8 cellular contexts compared by ENCODE assay signal in the genomic region with DNA sequence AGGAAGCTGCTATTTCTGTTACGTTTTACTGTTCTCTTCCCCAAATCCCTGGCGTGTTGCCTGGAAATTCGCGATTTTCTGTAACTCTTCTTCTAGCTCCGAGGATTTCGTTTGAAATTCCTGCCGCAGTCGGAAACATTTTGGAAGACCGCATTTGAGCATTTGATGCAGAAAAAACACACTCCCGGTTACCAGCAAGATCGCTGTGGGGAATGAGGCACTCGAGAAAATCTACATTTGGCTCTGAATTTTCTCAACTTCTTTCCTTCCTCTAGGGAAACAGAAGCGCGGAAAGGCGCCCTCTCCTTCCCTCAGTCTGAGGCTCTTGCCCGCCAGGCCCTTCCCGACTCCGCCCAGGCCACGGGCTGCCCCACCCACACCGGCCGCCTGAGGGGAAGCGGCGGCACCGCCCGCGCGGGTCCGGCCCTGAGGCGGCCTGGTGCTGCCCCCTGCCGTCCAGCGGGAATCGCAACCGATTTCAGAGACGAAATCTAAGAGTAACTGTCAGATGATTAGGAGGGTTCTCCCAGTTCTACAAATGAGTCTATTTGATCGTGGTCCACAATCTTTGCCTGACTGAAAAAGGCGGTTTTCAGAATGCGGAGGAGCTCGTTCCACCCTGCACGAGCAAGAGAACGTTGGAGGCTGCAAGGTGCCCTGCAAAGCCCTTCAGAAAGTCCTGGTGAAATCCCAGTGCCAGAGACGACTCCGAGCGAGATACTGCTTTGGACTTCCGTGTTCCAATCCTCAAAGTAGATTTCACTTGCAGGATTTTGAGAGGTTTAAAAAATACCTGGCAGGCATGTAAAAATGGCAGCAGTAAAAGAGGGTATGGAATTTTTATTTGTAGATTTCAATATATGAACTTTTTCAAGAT. TPM values are rescaled to one million over a fixed set of nuclear protein-coding genes. Genes with fewer than 3 reads are reported as not detected.
DNase-seq lines count a peak whose midpoint lies in the region; ATAC-seq, FAIRE-seq and TF ChIP-seq lines count a peak whose summit lies in the region.

No MANE protein-coding gene starts in this region.

- no peaks in the 10 kb centered on the region for H3K36me3 ChIP-seq in keratinocyte (ENCODE audit: control insufficient read depth in 2 of 2, extremely low read depth in 1 of 2, insufficient read depth in 2 of 2, low read length in 2 of 2)

- H3K9me3 ChIP-seq in AG04450 (ENCODE audit: control insufficient read depth, insufficient read depth, low read length) (no peaks in the 10 kb centered on the region), keratinocyte (ENCODE audit: control insufficient read depth, low read depth, low read length) (no peaks in the 10 kb centered on the region)

- peak overlapping the region; percentile 98 for H3K4me2 ChIP-seq in keratinocyte (ENCODE audit: control insufficient read depth, extremely low read depth, insufficient read depth, low read depth, low read length)

- peak; percentile 52 for FAIRE-seq in keratinocyte (lab: Jason Lieb, UNC)

- no peaks in the 10 kb centered on the region for H4K20me1 ChIP-seq in keratinocyte (ENCODE audit: control insufficient read depth, extremely low read depth, insufficient read depth, low read length)

- H3K9ac ChIP-seq in keratinocyte (ENCODE audit: control insufficient read depth, extremely low read depth, insufficient read depth, low read length), result peak overlapping the region; percentile 65

- H2AFZ ChIP-seq in keratinocyte (ENCODE audit: control insufficient read depth, low read length), result peak overlapping the region; percentile 89

- dilution Hi-C loops in keratinocyte (cut with MboI; ENCODE audit: extremely low pct_ligation_motif_present, low sequenced_read_pairs), result no loop called here

- H3K27ac ChIP-seq in AG04450 (ENCODE audit: low read depth, low read length) (peak overlapping the region; percentile 69), keratinocyte (ENCODE audit: control insufficient read depth, insufficient read depth, low read length) (no peak overlapping the region)

- ATAC-seq in GM18861 (IDR thresholded peaks at IDR 0.05; ENCODE audit: unreplicated experiment), result peak; percentile 97
- ATAC-seq in HG03097 (IDR thresholded peaks at IDR 0.05; ENCODE audit: low FRiP score, unreplicated experiment), result peak; percentile 100

- POLR2A ChIA-PET in AG04450 (lab: Yijun Ruan, JAX), result no interaction called here

- H3K4me1 ChIP-seq in keratinocyte (ENCODE audit: control insufficient read depth, extremely low read depth, insufficient read depth, low read length), result no peaks in the 10 kb centered on the region

- H3K9me1 ChIP-seq in keratinocyte (ENCODE audit: control insufficient read depth, extremely low read depth, insufficient read depth, low read length), result no peaks in the 10 kb centered on the region

- H3K27me3 ChIP-seq in AG04450 (ENCODE audit: control insufficient read depth, insufficient read depth, low read length) (peaks cover 12% of the 10 kb centered on the region), keratinocyte (ENCODE audit: control insufficient read depth, extremely low read depth, insufficient read depth, low read length) (no peaks in the 10 kb centered on the region)

- H3K4me3 ChIP-seq in AG04450 (ENCODE audit: low read depth, low read length) (peak overlapping the region; percentile 66), keratinocyte (ENCODE audit: control insufficient read depth in 2 of 3, extremely low read depth in 1 of 3, insufficient read depth in 2 of 3, low read depth in 1 of 3, low read length in 3 of 3) (peak overlapping the region; percentile 31 to 74 (median 67))

- DNase-seq in AG04450 (ENCODE audit: low read depth, low spot score), result peak; percentile 57
- DNase-seq in NCI-H2171 treated with DMSO at 0.1 percent for 48 hours (lab: John Stamatoyannopoulos, UW), result peak; percentile 82
- DNase-seq in activated CD4-positive, CD25-positive, alpha-beta regulatory T cell treated with anti-CD3 and anti-CD28 coated beads, Interleukin-2, amount 50 U/mL, for 16 hours (ENCODE audit: low read depth, low spot score), result peak; percentile 80
- DNase-seq in cerebellar cortex (ENCODE audit: low spot score), result peak; percentile 86
- no peak for DNase-seq in keratinocyte (ENCODE audit: low read depth, low spot score)
- DNase-seq in stimulated activated CD4-positive, alpha-beta T cell treated with anti-CD3 and anti-CD28 coated beads, Interleukin-12 subunit alpha, Interleukin-12 subunit beta, amount 100 ng/mL, for 48 hours (ENCODE audit: low read depth in 2 of 3, low spot score in 1 of 3), result peak; percentile 82 to 90 (median 86)

- TF ChIP-seq CTCF in AG04450 (IDR thresholded peaks at IDR 0.05; ENCODE audit: low read depth, low read length) (peak; percentile 87), keratinocyte (optimal IDR thresholded peaks at IDR 0.05 in 1 of 3, IDR thresholded peaks at IDR 0.05 in 1 of 3, conservative IDR thresholded peaks at IDR 0.05 in 1 of 3; ENCODE audit: extremely low read depth in 1 of 3, insufficient read depth in 2 of 3, low read length in 3 of 3) (peak; percentile 79 to 87 (median 82))

- H3K79me2 ChIP-seq in keratinocyte (ENCODE audit: control insufficient read depth, insufficient read depth, low read length), result no peaks in the 10 kb centered on the region

- CTCF ChIA-PET in AG04450 (lab: Charles Lee), result interaction anchor here (0.5 to 3.8 kb wide), 37 partner anchors 9 to 1131 kb away, joined by 3 to 35 read pairs (median 5); a partner anchor contains a TSS

RNA-seq across cellular contexts. Expression of a gene that starts 18.4 kb away (rescaled TPM):
- polyA plus RNA-seq in AG04450 (2011; rRNA removed), result 11.3 and 11.8 TPM in 2 replicates
- polyA minus RNA-seq in AG04450 (2011; rRNA and poly(A)+ RNA removed), result 25.1 and 26.4 TPM in 2 replicates
- 9.2 to 16.8 TPM (median 14.0 TPM) in 3 replicates for polyA plus RNA-seq in keratinocyte
- 7.1 TPM for polyA plus RNA-seq in keratinocyte (2011; ENCODE audit: low read depth)
- 10.5 TPM in 2 replicates for polyA plus RNA-seq in keratinocyte (2011; cell fraction: cytosol; rRNA removed)
- 21.3 and 32.1 TPM in 2 replicates for polyA plus RNA-seq in keratinocyte (2011; cell fraction: nucleus; rRNA removed)
- polyA plus RNA-seq in keratinocyte (2012; ENCODE audit: low replicate concordance), result 12.5 and 15.7 TPM in 2 replicates
- polyA minus RNA-seq in keratinocyte, result 16.5 to 29.6 TPM (median 23.1 TPM) in 3 replicates
- polyA minus RNA-seq in keratinocyte (2011; cell fraction: cytosol; rRNA and poly(A)+ RNA removed), result 7.7 TPM
- 18.9 and 28.8 TPM in 2 replicates for polyA minus RNA-seq in keratinocyte (2011; cell fraction: nucleus; rRNA and poly(A)+ RNA removed)
